ENCODE assay signal across 26 cellular contexts in the genomic region with DNA sequence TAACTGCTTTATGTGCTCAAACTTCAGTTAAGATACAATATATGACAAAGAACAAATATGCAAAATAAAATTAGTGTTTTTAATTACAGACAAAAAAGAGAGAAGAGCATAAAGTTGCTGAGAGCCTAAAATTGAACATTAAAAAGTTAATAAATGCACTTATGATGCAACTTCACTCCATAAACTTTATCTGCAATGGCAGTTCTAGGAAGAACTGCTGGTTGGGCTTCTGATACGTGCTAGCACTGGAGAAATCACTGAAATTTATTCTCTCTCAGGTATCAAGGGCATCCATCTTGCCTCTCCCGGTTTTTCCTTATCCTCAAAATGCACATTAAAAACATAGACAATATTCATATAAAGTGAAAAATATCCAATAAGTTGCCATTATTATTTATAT. TPM values are rescaled to one million over a fixed set of nuclear protein-coding genes. Genes with fewer than 3 reads are reported as not detected.
"Had no signal": no experiment of that assay in that cellular context is flagged by ENCODE, and none has a peak within 500 bp of the region (broad histone marks: within the 10 kb centered on the region; RNA-seq: fewer than 3 reads in every experiment).

No MANE protein-coding gene starts in this region.

- H3K27ac Mint-ChIP-seq: activated naive CD8-positive, alpha-beta T cell; activated T-cell treated with anti-CD3 and anti-CD28 coated beads, Interleukin-2, amount 50 U/mL, for 24 hours; activated T-helper 2 cell treated with anti-CD3 and anti-CD28 coated beads, Interferon-gamma antibody, Interleukin-2, Interleukin-4, amounts not matched to agents 10 μg/mL and 5 μg/mL and 100 μg/mL, durations not matched to agents 14 hours and 24 hours and 36 hours; immature natural killer cell; naive thymus-derived CD4-positive, alpha-beta T cell had no signal

- H3K27me3 ChIP-seq: left lung, sigmoid colon, testis, uterus had no signal

- H3K36me3 ChIP-seq: left lung, sigmoid colon, uterus had no signal

- H3K4me3 ChIP-seq: left lung, lung, sigmoid colon, testis, uterus had no signal

- ATAC-seq: left lung; naive thymus-derived CD4-positive, alpha-beta T cell had no signal

- H3K36me3 Mint-ChIP-seq: activated naive CD8-positive, alpha-beta T cell had no signal

- H3K27ac ChIP-seq: left lung, sigmoid colon, testis, uterus, VCaP had no signal

- H3K27me3 Mint-ChIP-seq: activated naive CD8-positive, alpha-beta T cell had no signal

- DNase-seq: activated CD4-positive, CD25-positive, alpha-beta regulatory T cell treated with anti-CD3 and anti-CD28 coated beads, Interleukin-2, amount 50 U/mL, for 72 hours; activated CD8-positive, alpha-beta memory T cell treated with anti-CD3 and anti-CD28 coated beads for 24 hours; activated CD8-positive, alpha-beta memory T cell treated with anti-CD3 and anti-CD28 coated beads, Interleukin-2, amount 50 U/mL, for 4 hours; activated naive CD4-positive, alpha-beta T cell; activated T-cell treated with anti-CD3 and anti-CD28 coated beads, Interleukin-2, amount 50 U/mL, for 24 hours; central memory CD4-positive, alpha-beta T cell; dermis blood vessel endothelial cell; effector CD8-positive, alpha-beta T cell; foreskin melanocyte; immature natural killer cell; left lung; naive thymus-derived CD4-positive, alpha-beta T cell; retina; sigmoid colon; stimulated activated CD4-positive, alpha-beta T cell treated with anti-CD3 and anti-CD28 coated beads, Interleukin-2, amount 100 ng/mL, for 48 hours; stimulated activated CD8-positive, alpha-beta memory T cell treated with anti-CD3 and anti-CD28 coated beads, Interleukin-4, amount 100 ng/mL, for 48 hours; stimulated activated naive CD4-positive, alpha-beta T cell; T1000; testis; trophoblast cell; uterus had no signal

- H3K9me3 ChIP-seq: sigmoid colon, testis had no signal

- H3K4me1 ChIP-seq: left lung, testis, uterus had no signal

- H3K9me3 Mint-ChIP-seq: activated T-helper 2 cell treated with anti-CD3 and anti-CD28 coated beads, Interferon-gamma antibody, Interleukin-2, Interleukin-4, amounts not matched to agents 10 μg/mL and 5 μg/mL and 100 μg/mL, durations not matched to agents 14 hours and 24 hours and 36 hours had no signal

- H3K4me3 Mint-ChIP-seq: activated naive CD8-positive, alpha-beta T cell; activated T-cell treated with anti-CD3 and anti-CD28 coated beads, Interleukin-2, amount 50 U/mL, for 24 hours; immature natural killer cell had no signal

RNA-seq across cellular contexts. Expression of gene MYO3B, which starts 35.7 kb away (rescaled TPM):
- total RNA-seq: astrocyte, dermis blood vessel endothelial cell, sigmoid colon had no signal
- polyA plus RNA-seq: immature natural killer cell; naive thymus-derived CD4-positive, alpha-beta T cell had no signal
